Comparison of ENCODE assay signal across 14 cellular contexts in genomic region chr4:47831026-47831689, GRCh38. TPM values are rescaled to one million over a fixed set of nuclear protein-coding genes. Genes with fewer than 3 reads are reported as not detected.
DNase-seq lines count a peak whose midpoint lies in the region; ATAC-seq and TF ChIP-seq lines count a peak whose summit lies in the region.
"Had no signal": no experiment of that assay in that cellular context is flagged by ENCODE, and none has a peak within 500 bp of the region (broad histone marks: within the 10 kb centered on the region; RNA-seq: fewer than 3 reads in every experiment).

No MANE protein-coding gene starts in this region.

- H3K9ac ChIP-seq in parathyroid adenoma, result no peak overlapping the region
- no peak overlapping the region for H3K9ac ChIP-seq in GM23248

- H3F3A ChIP-seq in GM23248 (ENCODE audit: insufficient read depth), result no peaks in the 10 kb centered on the region

- H3K36me3 ChIP-seq in parathyroid adenoma (ENCODE audit: control insufficient read depth, insufficient read depth, low read length), result no peaks in the 10 kb centered on the region
- no peaks in the 10 kb centered on the region for H3K36me3 ChIP-seq in GM23248 (ENCODE audit: low read depth)
- H3K36me3 ChIP-seq in CD4-positive, alpha-beta memory T cell (ENCODE audit: insufficient read depth, low read length), result no peaks in the 10 kb centered on the region
- H3K36me3 ChIP-seq: thyroid gland had no signal

- ATAC-seq in activated CD8-positive, alpha-beta T cell treated with anti-CD3 and anti-CD28 coated beads for 36 hours, result peak; percentile 13
- no peak for ATAC-seq in activated CD8-positive, alpha-beta T cell treated with anti-CD3 and anti-CD28 coated beads, Interleukin-2, amount 10 ng/mL, durations not matched to agents 7 days and 5 days
- peak; percentile 59 for ATAC-seq in activated T-helper 17 cell treated with anti-CD3 and anti-CD28 coated beads, Interleukin-2, amount 50 U/mL, for 72 hours (replicated peaks)
- ATAC-seq in HG02610 (IDR thresholded peaks at IDR 0.05; ENCODE audit: unreplicated experiment), result no peak

- H3K4me1 Mint-ChIP-seq in activated CD8-positive, alpha-beta T cell treated with anti-CD3 and anti-CD28 coated beads for 36 hours (ENCODE audit: low read depth), result peaks cover 20% of the 10 kb centered on the region
- H3K4me1 Mint-ChIP-seq in activated CD8-positive, alpha-beta T cell treated with anti-CD3 and anti-CD28 coated beads, Interleukin-2, amount 10 ng/mL, durations not matched to agents 7 days and 5 days (ENCODE audit: low read depth), result peaks cover 50% of the 10 kb centered on the region
- H3K4me1 Mint-ChIP-seq in activated T-helper 17 cell treated with anti-CD3 and anti-CD28 coated beads, Interleukin-2, amount 50 U/mL, for 72 hours, result peaks cover 4% of the 10 kb centered on the region
- peaks cover 11 to 30% (median 22%) of the 10 kb centered on the region in 4 donors for H3K4me1 Mint-ChIP-seq in CD4-positive, alpha-beta memory T cell

- CTCF ChIA-PET in activated CD8-positive, alpha-beta T cell treated with anti-CD3 and anti-CD28 coated beads for 36 hours (lab: Charles Lee), result interaction anchor here (2.3 kb wide), 1 partner anchor 10 kb away, joined by 9 read pairs; no protein-coding TSS in a partner anchor
- CTCF ChIA-PET in activated CD8-positive, alpha-beta T cell treated with anti-CD3 and anti-CD28 coated beads, Interleukin-2, amount 10 ng/mL, durations not matched to agents 7 days and 5 days (lab: Charles Lee), result interaction anchor here (1.2 to 1.3 kb wide), 2 partner anchors 103 to 126 kb away, joined by 3 to 4 read pairs; no protein-coding TSS in a partner anchor
- CTCF ChIA-PET in CD4-positive, alpha-beta memory T cell (lab: Charles Lee; ENCODE audit: partially characterized antibody), result interaction anchor here (1.2 to 1.5 kb wide), 2 partner anchors 8 to 10 kb away, joined by 3 to 4 read pairs; no protein-coding TSS in a partner anchor

- H3K4me2 ChIP-seq in parathyroid adenoma (ENCODE audit: low read length) (peak overlapping the region; percentile 45), GM23248 (ENCODE audit: unreplicated experiment) (no peak overlapping the region)

- H3K9me2 ChIP-seq in GM23248 (ENCODE audit: insufficient read depth), result no peaks in the 10 kb centered on the region

- H2AFZ ChIP-seq in parathyroid adenoma (no peak overlapping the region), GM23248 (no peak overlapping the region)

- POLR2A ChIA-PET in activated CD8-positive, alpha-beta T cell treated with anti-CD3 and anti-CD28 coated beads for 36 hours (lab: Charles Lee), result no interaction called here
- POLR2A ChIA-PET in activated CD8-positive, alpha-beta T cell treated with anti-CD3 and anti-CD28 coated beads, Interleukin-2, amount 10 ng/mL, durations not matched to agents 7 days and 5 days (lab: Charles Lee), result no interaction called here
- POLR2A ChIA-PET in CD4-positive, alpha-beta memory T cell (lab: Charles Lee; ENCODE audit: partially characterized antibody), result no interaction called here

- H3K27me3 Mint-ChIP-seq in activated CD8-positive, alpha-beta T cell treated with anti-CD3 and anti-CD28 coated beads for 36 hours, result peaks cover 12% of the 10 kb centered on the region
- peaks cover 10% of the 10 kb centered on the region for H3K27me3 Mint-ChIP-seq in activated CD8-positive, alpha-beta T cell treated with anti-CD3 and anti-CD28 coated beads, Interleukin-2, amount 10 ng/mL, durations not matched to agents 7 days and 5 days (ENCODE audit: low read depth)
- no peaks in the 10 kb centered on the region for H3K27me3 Mint-ChIP-seq in activated T-helper 17 cell treated with anti-CD3 and anti-CD28 coated beads, Interleukin-2, amount 50 U/mL, for 72 hours
- peaks cover 0 to 3% of the 10 kb centered on the region in 2 donors for H3K27me3 Mint-ChIP-seq in CD4-positive, alpha-beta memory T cell

- H3K4me1 ChIP-seq in parathyroid adenoma (no peaks in the 10 kb centered on the region), GM23248 (ENCODE audit: insufficient read depth) (peaks cover 8% of the 10 kb centered on the region)
- H3K4me1 ChIP-seq in CD4-positive, alpha-beta memory T cell (ENCODE audit: insufficient read depth, low read length), result peaks cover 21% of the 10 kb centered on the region

- WGBS in GM23248 (ENCODE audit: low coverage in 1 of 2, low lambda C conversion rate in 2 of 2, missing lambda C conversion rate in 2 of 2), 2 experiments, result 58 to 69% methylated on average over 5 of the region's 5 CpGs

- H3K79me2 ChIP-seq in parathyroid adenoma (no peaks in the 10 kb centered on the region), GM23248 (ENCODE audit: insufficient read depth) (no peaks in the 10 kb centered on the region)

- H3K9me3 ChIP-seq in parathyroid adenoma (ENCODE audit: control insufficient read depth, low read length) (no peaks in the 10 kb centered on the region), GM23248 (ENCODE audit: low read depth) (no peaks in the 10 kb centered on the region)
- no peaks in the 10 kb centered on the region for H3K9me3 ChIP-seq in CD4-positive, alpha-beta memory T cell (ENCODE audit: control insufficient read depth in 1 of 2, low read length in 2 of 2)
- H3K9me3 ChIP-seq: thyroid gland had no signal

- H3K4me3 ChIP-seq in parathyroid adenoma (ENCODE audit: low read depth, low read length) (no peak overlapping the region), GM23248 (no peak overlapping the region)
- H3K4me3 ChIP-seq in CD4-positive, alpha-beta memory T cell (ENCODE audit: low read length in 2 of 2), result no peak overlapping the region
- H3K4me3 ChIP-seq: thyroid gland had no signal

- no peak overlapping the region for H3K4me3 Mint-ChIP-seq in activated CD8-positive, alpha-beta T cell treated with anti-CD3 and anti-CD28 coated beads for 36 hours
- H3K4me3 Mint-ChIP-seq in activated CD8-positive, alpha-beta T cell treated with anti-CD3 and anti-CD28 coated beads, Interleukin-2, amount 10 ng/mL, durations not matched to agents 7 days and 5 days, result no peak overlapping the region
- H3K4me3 Mint-ChIP-seq in activated T-helper 17 cell treated with anti-CD3 and anti-CD28 coated beads, Interleukin-2, amount 50 U/mL, for 72 hours, result no peak overlapping the region
- no peak overlapping the region for H3K4me3 Mint-ChIP-seq in CD4-positive, alpha-beta memory T cell
- H3K4me3 Mint-ChIP-seq: activated T-helper 1 cell treated with anti-CD3 and anti-CD28 coated beads, Interleukin-12 subunit alpha, Interleukin-12 subunit beta, Interleukin-2, Interleukin-4 antibody, amounts not matched to agents 30 ng/mL and 10 ng/mL and 1 ng/mL, durations not matched to agents 14 hours and 24 hours and 36 hours; mesothelial cell of epicardium had no signal

- H3K9me3 Mint-ChIP-seq in activated CD8-positive, alpha-beta T cell treated with anti-CD3 and anti-CD28 coated beads for 36 hours, result no peaks in the 10 kb centered on the region
- no peaks in the 10 kb centered on the region for H3K9me3 Mint-ChIP-seq in activated CD8-positive, alpha-beta T cell treated with anti-CD3 and anti-CD28 coated beads, Interleukin-2, amount 10 ng/mL, durations not matched to agents 7 days and 5 days (ENCODE audit: insufficient read depth)
- no peaks in the 10 kb centered on the region for H3K9me3 Mint-ChIP-seq in activated T-helper 17 cell treated with anti-CD3 and anti-CD28 coated beads, Interleukin-2, amount 50 U/mL, for 72 hours
- peaks cover 0 to 3% (median 0%) of the 10 kb centered on the region in 8 donors for H3K9me3 Mint-ChIP-seq in CD4-positive, alpha-beta memory T cell

- no peaks in the 10 kb centered on the region for H4K20me1 ChIP-seq in GM23248 (ENCODE audit: insufficient read depth)

- no peaks in the 10 kb centered on the region for H3K36me3 Mint-ChIP-seq in activated CD8-positive, alpha-beta T cell treated with anti-CD3 and anti-CD28 coated beads for 36 hours (ENCODE audit: low read depth)
- peaks cover 2% of the 10 kb centered on the region for H3K36me3 Mint-ChIP-seq in activated CD8-positive, alpha-beta T cell treated with anti-CD3 and anti-CD28 coated beads, Interleukin-2, amount 10 ng/mL, durations not matched to agents 7 days and 5 days (ENCODE audit: low read depth)
- H3K36me3 Mint-ChIP-seq in activated T-helper 17 cell treated with anti-CD3 and anti-CD28 coated beads, Interleukin-2, amount 50 U/mL, for 72 hours (ENCODE audit: low read depth), result no peaks in the 10 kb centered on the region
- H3K36me3 Mint-ChIP-seq in CD4-positive, alpha-beta memory T cell, result no peaks in the 10 kb centered on the region

- intact Hi-C loops in activated CD8-positive, alpha-beta T cell treated with anti-CD3 and anti-CD28 coated beads for 36 hours (cut with micrococcal nuclease), result no loop called here
- intact Hi-C loops in CD4-positive, alpha-beta memory T cell (cut with micrococcal nuclease), result no loop called here

- in situ Hi-C loops in GM23248 (cut with MboI), result loop anchor here (10.0 kb wide), 1 partner anchor 126 kb away; no protein-coding TSS in a partner anchor

- no peak overlapping the region for H3K27ac Mint-ChIP-seq in activated CD8-positive, alpha-beta T cell treated with anti-CD3 and anti-CD28 coated beads for 36 hours
- no peak overlapping the region for H3K27ac Mint-ChIP-seq in activated CD8-positive, alpha-beta T cell treated with anti-CD3 and anti-CD28 coated beads, Interleukin-2, amount 10 ng/mL, durations not matched to agents 7 days and 5 days
- H3K27ac Mint-ChIP-seq in activated T-helper 17 cell treated with anti-CD3 and anti-CD28 coated beads, Interleukin-2, amount 50 U/mL, for 72 hours, result no peak overlapping the region
- H3K27ac Mint-ChIP-seq in CD4-positive, alpha-beta memory T cell, result no peak overlapping the region
- H3K27ac Mint-ChIP-seq: activated T-helper 1 cell treated with anti-CD3 and anti-CD28 coated beads, Interleukin-12 subunit alpha, Interleukin-12 subunit beta, Interleukin-2, Interleukin-4 antibody, amounts not matched to agents 30 ng/mL and 10 ng/mL and 1 ng/mL, durations not matched to agents 14 hours and 24 hours and 36 hours; mesothelial cell of epicardium had no signal

- H3K27me3 ChIP-seq in parathyroid adenoma (ENCODE audit: control insufficient read depth, insufficient read depth, low read length), result no peaks in the 10 kb centered on the region
- H3K27me3 ChIP-seq in GM23248 (replicated peaks; ENCODE audit: insufficient read depth), result no peaks in the 10 kb centered on the region
- no peaks in the 10 kb centered on the region for H3K27me3 ChIP-seq in CD4-positive, alpha-beta memory T cell (ENCODE audit: insufficient read depth, low read length)
- H3K27me3 ChIP-seq: thyroid gland had no signal

- H3K27ac ChIP-seq in parathyroid adenoma (no peak overlapping the region), GM23248 (no peak overlapping the region)
- no peak overlapping the region for H3K27ac ChIP-seq in CD4-positive, alpha-beta memory T cell (ENCODE audit: low read depth, low read length)
- H3K27ac ChIP-seq: thyroid gland had no signal

- DNase-seq in activated CD8-positive, alpha-beta T cell treated with anti-CD3 and anti-CD28 coated beads for 36 hours, result no peak
- DNase-seq in activated CD8-positive, alpha-beta T cell treated with anti-CD3 and anti-CD28 coated beads, Interleukin-2, amount 10 ng/mL, durations not matched to agents 7 days and 5 days, result no peak
- peak; percentile 50 for DNase-seq in NCI-H2196 (lab: John Stamatoyannopoulos, UW; ENCODE audit: unreplicated experiment)
- DNase-seq in GM23248, result no peak
- no peak for DNase-seq in CD4-positive, alpha-beta memory T cell
- DNase-seq: MV-4-11, posterior cingulate gyrus, T-helper 1 cell, thyroid gland had no signal

- TF ChIP-seq CTCF in activated CD8-positive, alpha-beta T cell treated with anti-CD3 and anti-CD28 coated beads for 36 hours (IDR thresholded peaks at IDR 0.05), result no peak
- TF ChIP-seq CTCF in parathyroid adenoma (IDR thresholded peaks at IDR 0.05), result no peak

RNA-seq across cellular contexts. Expression of gene CORIN, which starts 6.7 kb away (rescaled TPM):
- total RNA-seq in activated CD8-positive, alpha-beta T cell treated with anti-CD3 and anti-CD28 coated beads for 36 hours, result under 1 TPM; 0.29 to 0.34 TPM
- total RNA-seq in activated CD8-positive, alpha-beta T cell treated with anti-CD3 and anti-CD28 coated beads, Interleukin-2, amount 10 ng/mL, durations not matched to agents 7 days and 5 days, result not detected
- total RNA-seq in activated T-helper 17 cell treated with anti-CD3 and anti-CD28 coated beads, Interleukin-2, amount 50 U/mL, for 72 hours, result under 1 TPM; 0.26 to 0.41 TPM
- 0.63 and 0.86 TPM in 2 replicates for total RNA-seq in GM23248 (2014; rRNA removed; shearing (Covaris generic))
- 0.70 and 0.74 TPM in 2 replicates for polyA plus RNA-seq in GM23248 (2016; fragmentation: Nextera tagmentation; extraction: Ambion mirVana)
- total RNA-seq in CD4-positive, alpha-beta memory T cell, result 1 to 10 TPM in 1 of 2 experiments, under 1 TPM in 1; 0.36 to 1.1 TPM
- under 1 TPM in 1 of 2 donors, not detected in 1; 0.30 TPM for polyA plus RNA-seq in CD4-positive, alpha-beta memory T cell
- total RNA-seq: activated T-helper 1 cell treated with anti-CD3 and anti-CD28 coated beads, Interleukin-12 subunit alpha, Interleukin-12 subunit beta, Interleukin-2, Interleukin-4 antibody, amounts not matched to agents 30 ng/mL and 10 ng/mL and 1 ng/mL, durations not matched to agents 14 hours and 24 hours and 36 hours had no signal

Comparison
In these comparisons a context has a peak if more than half of its experiments do, and no peak if none do; other contexts are left out.
1. ATAC-seq: peak in activated CD8-positive, alpha-beta T cell treated with anti-CD3 and anti-CD28 coated beads for 36 hours (single experiment) and activated T-helper 17 cell treated with anti-CD3 and anti-CD28 coated beads, Interleukin-2, amount 50 U/mL, for 72 hours (single experiment); none in activated CD8-positive, alpha-beta T cell treated with anti-CD3 and anti-CD28 coated beads, Interleukin-2, amount 10 ng/mL, durations not matched to agents 7 days and 5 days (single experiment) and HG02610 (single experiment).